ENCODE assay signal across 1 cellular context in the genomic region with DNA sequence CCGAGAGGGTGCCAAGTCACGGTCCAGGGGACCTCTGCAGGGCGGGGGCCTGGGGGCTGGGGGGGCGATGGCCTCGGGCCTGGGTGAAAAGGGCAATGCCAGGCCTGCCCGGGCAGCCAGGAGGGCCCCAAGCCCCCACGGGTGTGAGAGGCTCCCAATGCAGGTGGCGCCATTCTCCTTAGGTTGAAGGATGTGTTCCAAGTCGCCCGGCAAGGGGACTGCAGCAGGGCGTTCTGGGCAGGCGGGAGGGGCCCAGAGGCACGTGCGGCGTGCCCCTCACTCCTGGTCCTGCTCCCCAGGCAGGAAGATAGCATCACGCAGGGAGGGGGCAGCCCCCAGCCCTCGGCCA.
TF ChIP-seq lines count a peak whose summit lies in the region.

No MANE protein-coding gene starts in this region.

TF ChIP-seq in GM23338, 12 proteins besides CTCF, POLR2A, EP300 and RAD21:
- TF ChIP-seq NANOG (IDR thresholded peaks at IDR 0.05; ENCODE audit: borderline replicate concordance) (no peak), ZNF114 (CRISPR knock-in tag; IDR thresholded peaks at IDR 0.05) (no peak), CREB1 (CRISPR knock-in tag; IDR thresholded peaks at IDR 0.05; ENCODE audit: low read depth) (no peak), EZH2phosphoT487 (IDR thresholded peaks at IDR 0.05; ENCODE audit: unreplicated experiment) (no peak), STAT1 (IDR thresholded peaks at IDR 0.05; ENCODE audit: unreplicated experiment) (no peak), EZH2 (IDR thresholded peaks at IDR 0.05; ENCODE audit: low read depth, unreplicated experiment) (no peak), POLR2AphosphoS5 (IDR thresholded peaks at IDR 0.05; ENCODE audit: low read depth) (no peak), JUNB (IDR thresholded peaks at IDR 0.05; ENCODE audit: unreplicated experiment) (no peak), ZNF331 (CRISPR knock-in tag; IDR thresholded peaks at IDR 0.05; ENCODE audit: low read depth) (no peak)
- TF ChIP-seq, protein P1, sequence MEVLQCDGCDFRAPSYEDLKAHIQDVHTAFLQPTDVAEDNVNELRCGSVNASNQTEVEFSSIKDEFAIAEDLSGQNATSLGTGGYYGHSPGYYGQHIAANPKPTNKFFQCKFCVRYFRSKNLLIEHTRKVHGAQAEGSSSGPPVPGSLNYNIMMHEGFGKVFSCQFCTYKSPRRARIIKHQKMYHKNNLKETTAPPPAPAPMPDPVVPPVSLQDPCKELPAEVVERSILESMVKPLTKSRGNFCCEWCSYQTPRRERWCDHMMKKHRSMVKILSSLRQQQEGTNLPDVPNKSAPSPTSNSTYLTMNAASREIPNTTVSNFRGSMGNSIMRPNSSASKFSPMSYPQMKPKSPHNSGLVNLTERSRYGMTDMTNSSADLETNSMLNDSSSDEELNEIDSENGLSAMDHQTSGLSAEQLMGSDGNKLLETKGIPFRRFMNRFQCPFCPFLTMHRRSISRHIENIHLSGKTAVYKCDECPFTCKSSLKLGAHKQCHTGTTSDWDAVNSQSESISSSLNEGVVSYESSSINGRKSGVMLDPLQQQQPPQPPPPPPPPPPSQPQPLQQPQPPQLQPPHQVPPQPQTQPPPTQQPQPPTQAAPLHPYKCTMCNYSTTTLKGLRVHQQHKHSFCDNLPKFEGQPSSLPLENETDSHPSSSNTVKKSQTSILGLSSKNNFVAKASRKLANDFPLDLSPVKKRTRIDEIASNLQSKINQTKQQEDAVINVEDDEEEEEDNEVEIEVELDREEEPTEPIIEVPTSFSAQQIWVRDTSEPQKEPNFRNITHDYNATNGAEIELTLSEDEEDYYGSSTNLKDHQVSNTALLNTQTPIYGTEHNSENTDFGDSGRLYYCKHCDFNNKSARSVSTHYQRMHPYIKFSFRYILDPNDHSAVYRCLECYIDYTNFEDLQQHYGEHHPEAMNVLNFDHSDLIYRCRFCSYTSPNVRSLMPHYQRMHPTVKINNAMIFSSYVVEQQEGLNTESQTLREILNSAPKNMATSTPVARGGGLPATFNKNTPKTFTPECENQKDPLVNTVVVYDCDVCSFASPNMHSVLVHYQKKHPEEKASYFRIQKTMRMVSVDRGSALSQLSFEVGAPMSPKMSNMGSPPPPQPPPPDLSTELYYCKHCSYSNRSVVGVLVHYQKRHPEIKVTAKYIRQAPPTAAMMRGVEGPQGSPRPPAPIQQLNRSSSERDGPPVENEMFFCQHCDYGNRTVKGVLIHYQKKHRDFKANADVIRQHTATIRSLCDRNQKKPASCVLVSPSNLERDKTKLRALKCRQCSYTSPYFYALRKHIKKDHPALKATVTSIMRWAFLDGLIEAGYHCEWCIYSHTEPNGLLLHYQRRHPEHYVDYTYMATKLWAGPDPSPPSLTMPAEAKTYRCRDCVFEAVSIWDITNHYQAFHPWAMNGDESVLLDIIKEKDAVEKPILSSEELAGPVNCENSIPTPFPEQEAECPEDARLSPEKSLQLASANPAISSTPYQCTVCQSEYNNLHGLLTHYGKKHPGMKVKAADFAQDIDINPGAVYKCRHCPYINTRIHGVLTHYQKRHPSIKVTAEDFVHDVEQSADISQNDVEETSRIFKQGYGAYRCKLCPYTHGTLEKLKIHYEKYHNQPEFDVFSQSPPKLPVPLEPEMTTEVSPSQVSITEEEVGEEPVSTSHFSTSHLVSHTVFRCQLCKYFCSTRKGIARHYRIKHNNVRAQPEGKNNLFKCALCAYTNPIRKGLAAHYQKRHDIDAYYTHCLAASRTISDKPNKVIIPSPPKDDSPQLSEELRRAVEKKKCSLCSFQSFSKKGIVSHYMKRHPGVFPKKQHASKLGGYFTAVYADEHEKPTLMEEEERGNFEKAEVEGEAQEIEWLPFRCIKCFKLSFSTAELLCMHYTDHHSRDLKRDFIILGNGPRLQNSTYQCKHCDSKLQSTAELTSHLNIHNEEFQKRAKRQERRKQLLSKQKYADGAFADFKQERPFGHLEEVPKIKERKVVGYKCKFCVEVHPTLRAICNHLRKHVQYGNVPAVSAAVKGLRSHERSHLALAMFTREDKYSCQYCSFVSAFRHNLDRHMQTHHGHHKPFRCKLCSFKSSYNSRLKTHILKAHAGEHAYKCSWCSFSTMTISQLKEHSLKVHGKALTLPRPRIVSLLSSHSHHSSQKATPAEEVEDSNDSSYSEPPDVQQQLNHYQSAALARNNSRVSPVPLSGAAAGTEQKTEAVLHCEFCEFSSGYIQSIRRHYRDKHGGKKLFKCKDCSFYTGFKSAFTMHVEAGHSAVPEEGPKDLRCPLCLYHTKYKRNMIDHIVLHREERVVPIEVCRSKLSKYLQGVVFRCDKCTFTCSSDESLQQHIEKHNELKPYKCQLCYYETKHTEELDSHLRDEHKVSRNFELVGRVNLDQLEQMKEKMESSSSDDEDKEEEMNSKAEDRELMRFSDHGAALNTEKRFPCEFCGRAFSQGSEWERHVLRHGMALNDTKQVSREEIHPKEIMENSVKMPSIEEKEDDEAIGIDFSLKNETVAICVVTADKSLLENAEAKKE (CRISPR knock-in tag; IDR thresholded peaks at IDR 0.05): no peak
- TF ChIP-seq, protein P2, sequence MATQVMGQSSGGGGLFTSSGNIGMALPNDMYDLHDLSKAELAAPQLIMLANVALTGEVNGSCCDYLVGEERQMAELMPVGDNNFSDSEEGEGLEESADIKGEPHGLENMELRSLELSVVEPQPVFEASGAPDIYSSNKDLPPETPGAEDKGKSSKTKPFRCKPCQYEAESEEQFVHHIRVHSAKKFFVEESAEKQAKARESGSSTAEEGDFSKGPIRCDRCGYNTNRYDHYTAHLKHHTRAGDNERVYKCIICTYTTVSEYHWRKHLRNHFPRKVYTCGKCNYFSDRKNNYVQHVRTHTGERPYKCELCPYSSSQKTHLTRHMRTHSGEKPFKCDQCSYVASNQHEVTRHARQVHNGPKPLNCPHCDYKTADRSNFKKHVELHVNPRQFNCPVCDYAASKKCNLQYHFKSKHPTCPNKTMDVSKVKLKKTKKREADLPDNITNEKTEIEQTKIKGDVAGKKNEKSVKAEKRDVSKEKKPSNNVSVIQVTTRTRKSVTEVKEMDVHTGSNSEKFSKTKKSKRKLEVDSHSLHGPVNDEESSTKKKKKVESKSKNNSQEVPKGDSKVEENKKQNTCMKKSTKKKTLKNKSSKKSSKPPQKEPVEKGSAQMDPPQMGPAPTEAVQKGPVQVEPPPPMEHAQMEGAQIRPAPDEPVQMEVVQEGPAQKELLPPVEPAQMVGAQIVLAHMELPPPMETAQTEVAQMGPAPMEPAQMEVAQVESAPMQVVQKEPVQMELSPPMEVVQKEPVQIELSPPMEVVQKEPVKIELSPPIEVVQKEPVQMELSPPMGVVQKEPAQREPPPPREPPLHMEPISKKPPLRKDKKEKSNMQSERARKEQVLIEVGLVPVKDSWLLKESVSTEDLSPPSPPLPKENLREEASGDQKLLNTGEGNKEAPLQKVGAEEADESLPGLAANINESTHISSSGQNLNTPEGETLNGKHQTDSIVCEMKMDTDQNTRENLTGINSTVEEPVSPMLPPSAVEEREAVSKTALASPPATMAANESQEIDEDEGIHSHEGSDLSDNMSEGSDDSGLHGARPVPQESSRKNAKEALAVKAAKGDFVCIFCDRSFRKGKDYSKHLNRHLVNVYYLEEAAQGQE (IDR thresholded peaks at IDR 0.05; ENCODE audit: unreplicated experiment): no peak
- TF ChIP-seq, protein P3, sequence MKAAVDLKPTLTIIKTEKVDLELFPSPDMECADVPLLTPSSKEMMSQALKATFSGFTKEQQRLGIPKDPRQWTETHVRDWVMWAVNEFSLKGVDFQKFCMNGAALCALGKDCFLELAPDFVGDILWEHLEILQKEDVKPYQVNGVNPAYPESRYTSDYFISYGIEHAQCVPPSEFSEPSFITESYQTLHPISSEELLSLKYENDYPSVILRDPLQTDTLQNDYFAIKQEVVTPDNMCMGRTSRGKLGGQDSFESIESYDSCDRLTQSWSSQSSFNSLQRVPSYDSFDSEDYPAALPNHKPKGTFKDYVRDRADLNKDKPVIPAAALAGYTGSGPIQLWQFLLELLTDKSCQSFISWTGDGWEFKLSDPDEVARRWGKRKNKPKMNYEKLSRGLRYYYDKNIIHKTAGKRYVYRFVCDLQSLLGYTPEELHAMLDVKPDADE (IDR thresholded peaks at IDR 0.05): no peak
TF ChIP-seq in GM23338: peak in this region for 0.
